ENCODE assay signal across 8 cellular contexts in the genomic region with DNA sequence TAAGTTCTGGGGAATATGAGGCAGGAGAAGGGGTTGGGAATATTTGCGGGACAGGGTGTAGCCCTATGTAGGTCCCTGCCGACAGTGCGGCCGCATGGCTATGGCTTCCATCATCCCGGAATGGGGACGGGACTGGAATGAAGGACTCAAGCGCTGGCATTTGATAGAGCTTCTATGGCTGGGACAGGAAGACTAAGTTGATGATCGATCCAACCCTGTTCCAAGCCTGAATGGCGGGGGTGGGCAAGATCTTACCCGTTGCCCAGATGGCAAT. TPM values are rescaled to one million over a fixed set of nuclear protein-coding genes. Genes with fewer than 3 reads are reported as not detected.
DNase-seq lines count a peak whose midpoint lies in the region; ATAC-seq and TF ChIP-seq lines count a peak whose summit lies in the region.

No MANE protein-coding gene starts in this region.

- DNase-seq in NCI-H82 (lab: John Stamatoyannopoulos, UW) (peak; percentile 73), NCI-H82 treated with DMSO at 0.1 percent for 48 hours (lab: John Stamatoyannopoulos, UW; ENCODE audit: unreplicated experiment) (no peak), UCSD-AML1 (lab: John Stamatoyannopoulos, UW; ENCODE audit: unreplicated experiment) (peak; percentile 56), right atrium auricular region (ENCODE audit: low spot score) (no peak), spleen (no peak), NOMO-1 treated with DMSO at 0.1 percent for 48 hours (lab: John Stamatoyannopoulos, UW; ENCODE audit: unreplicated experiment) (no peak), NCI-H446 treated with DMSO at 0.1 percent for 48 hours (lab: John Stamatoyannopoulos, UW) (no peak)

- H3K27me3 ChIP-seq in right atrium auricular region (peaks cover 23 to 39% of the 10 kb centered on the region in 2 donors), spleen (replicated peaks in 1 of 7) (peaks cover 0 to 64% (median 43%) of the 10 kb centered on the region in 7 donors)

- H3K27ac ChIP-seq in right atrium auricular region (no peak overlapping the region), spleen (peak overlapping the region in 5 of 8 donors; percentile 29 to 69 (median 62))

- H3K9me3 ChIP-seq in right atrium auricular region = no peaks in the 10 kb centered on the region
- H3K9me3 ChIP-seq in spleen = no peaks in the 10 kb centered on the region

- no peak for ATAC-seq in HG02973 (IDR thresholded peaks at IDR 0.05; ENCODE audit: unreplicated experiment)

- WGBS in spleen, 5 donors = 0 to 5% (median 2%) methylated on average over 7 to 10 of the region's 10 CpGs

- TF ChIP-seq CTCF in right atrium auricular region (IDR thresholded peaks at IDR 0.05) (no peak), spleen (IDR thresholded peaks at IDR 0.05 in 8 of 11, conservative IDR thresholded peaks at IDR 0.05 in 3 of 11) (no peak)

- H3K4me1 ChIP-seq in right atrium auricular region (peaks cover 0 to 40% of the 10 kb centered on the region in 2 donors), spleen (peaks cover 23 to 71% (median 51%) of the 10 kb centered on the region in 6 donors)

- H3K36me3 ChIP-seq in right atrium auricular region (no peaks in the 10 kb centered on the region), spleen (no peaks in the 10 kb centered on the region)

- intact Hi-C loops in spleen (cut with DNase I; ENCODE audit: low total_unique reads) = no loop called here

- no peak for TF ChIP-seq POLR2A in spleen (IDR thresholded peaks at IDR 0.05)

- H3K4me3 ChIP-seq in right atrium auricular region = peak overlapping the region; percentile 29 to 49
- peak overlapping the region; percentile 39 to 83 (median 56) for H3K4me3 ChIP-seq in spleen

RNA-seq across cellular contexts. Expression of a gene that starts 47.1 kb away (rescaled TPM):
- total RNA-seq in right atrium auricular region = 1 to 10 TPM in 1 of 2 donors, under 1 TPM in 1; 0.52 to 1.1 TPM
- total RNA-seq in spleen = 1 to 10 TPM in 4 of 7 donors, under 1 TPM in 3; 0.32 to 3.5 (median 2.1) TPM
- 1 to 10 TPM in 1 of 3 donors, under 1 TPM in 2; 0.41 to 2.5 (median 0.98) TPM for polyA plus RNA-seq in spleen

Comparison
In these comparisons a context has a peak if more than half of its experiments do, and no peak if none do; other contexts are left out.
1. DNase-seq: peak in NCI-H82 (single experiment) and UCSD-AML1 (single experiment); none in NCI-H82 treated with DMSO at 0.1 percent for 48 hours (single experiment), right atrium auricular region (single experiment), spleen (single experiment), NOMO-1 treated with DMSO at 0.1 percent for 48 hours (single experiment) and NCI-H446 treated with DMSO at 0.1 percent for 48 hours (single experiment).
2. H3K27ac ChIP-seq: peak in spleen (5 of 8); none in right atrium auricular region (0 of 2).